13 cellular contexts compared by ENCODE assay signal in genomic region chr9:109856785-109857184, GRCh38.
DNase-seq lines count a peak whose midpoint lies in the region; ATAC-seq, FAIRE-seq and TF ChIP-seq lines count a peak whose summit lies in the region.
"Had no signal": no experiment of that assay in that cellular context is flagged by ENCODE, and none has a peak within 500 bp of the region (broad histone marks: within the 10 kb centered on the region; RNA-seq: fewer than 3 reads in every experiment).

No MANE protein-coding gene starts in this region.

- CTCF ChIA-PET in WTC11 (lab: Charles Lee), result interaction anchor here (1.9 kb wide), 1 partner anchor 39 kb away, joined by 5 read pairs; no protein-coding TSS in a partner anchor

- peaks cover 10% of the 10 kb centered on the region for H3K4me1 Mint-ChIP-seq in WTC11

- intact Hi-C loops in Right ventricle myocardium inferior (cut with DNase I) (no loop called here), mucosa of descending colon (cut with DNase I, micrococcal nuclease) (no loop called here), pancreas (cut with DNase I) (loop anchor here in 1 of 3 donors (10.0 kb wide), 1 partner anchor 62 kb away; no protein-coding TSS in a partner anchor)

- H3K4me1 ChIP-seq in mucosa of descending colon (ENCODE audit: low read depth) (no peaks in the 10 kb centered on the region), pancreas (no peaks in the 10 kb centered on the region)

- 0 out of 2 replicates have a peak, but pooled peaks cover 3% of the 10 kb centered on the region for H3K9me3 Mint-ChIP-seq in WTC11

- no peak for FAIRE-seq in pancreas (lab: Jason Lieb, UNC)
- FAIRE-seq: A204.1 had no signal

- no peaks in the 10 kb centered on the region for H3K27me3 Mint-ChIP-seq in WTC11 (ENCODE audit: low read depth)

- TF ChIP-seq CTCF in WTC11 (IDR thresholded peaks at IDR 0.05) (no peak), mucosa of descending colon (IDR thresholded peaks at IDR 0.05) (no peak), pancreas (IDR thresholded peaks at IDR 0.05) (no peak)

- WGBS in pancreas, 2 donors, result 61 to 73% methylated on average over 6 of the region's 6 CpGs

- no peaks in the 10 kb centered on the region for H3K36me3 ChIP-seq in mucosa of descending colon (ENCODE audit: low read depth)
- H3K36me3 ChIP-seq in pancreas, result no peaks in the 10 kb centered on the region

- no peak overlapping the region for H3K27ac ChIP-seq in pancreas
- H3K27ac ChIP-seq: HL-60 had no signal

- ATAC-seq in WTC11 (peak; percentile 92), Right ventricle myocardium inferior (peak; percentile 99), mucosa of descending colon (peak; percentile 21), pancreas (no peak), GM18873 (IDR thresholded peaks at IDR 0.05; ENCODE audit: low FRiP score, unreplicated experiment) (no peak)

- no peaks in the 10 kb centered on the region for H3K27me3 ChIP-seq in pancreas

- peak overlapping the region; percentile 54; the same call in 1 of the 2 replicates for H3K27ac Mint-ChIP-seq in WTC11

- H3K4me3 ChIP-seq in mucosa of descending colon, result no peak overlapping the region
- no peak overlapping the region for H3K4me3 ChIP-seq in pancreas

- no peaks in the 10 kb centered on the region for H3K36me3 Mint-ChIP-seq in WTC11

- DNase-seq in AG08395 (ENCODE audit: low spot score), result peak; percentile 50
- peak; percentile 15 for DNase-seq in WTC11 (ENCODE audit: low spot score)
- DNase-seq in Right ventricle myocardium inferior (ENCODE audit: missing footprints), result peak; percentile 88
- no peak for DNase-seq in mucosa of descending colon
- no peak for DNase-seq in DMS 273 (lab: John Stamatoyannopoulos, UW; ENCODE audit: unreplicated experiment)
- no peak for DNase-seq in UCSD-AML1 (lab: John Stamatoyannopoulos, UW; ENCODE audit: unreplicated experiment)
- no peak for DNase-seq in pancreas
- DNase-seq: dermis blood vessel endothelial cell, HCEC 1CT, NCI-H1694 treated with DMSO at 0.1 percent for 48 hours had no signal

- POLR2A ChIA-PET in WTC11 (lab: Charles Lee), result no interaction called here

- H3K4me3 Mint-ChIP-seq in WTC11, result no peak overlapping the region

- H3K9me3 ChIP-seq in mucosa of descending colon (no peaks in the 10 kb centered on the region), pancreas (no peaks in the 10 kb centered on the region)

TF ChIP-seq in WTC11, 78 proteins besides CTCF, POLR2A, EP300 and RAD21:
- peak; percentile 53 for TF ChIP-seq NFYB (CRISPR knock-in tag; conservative IDR thresholded peaks at IDR 0.05; ENCODE audit: low read depth)
- no peak for TF ChIP-seq TCF7 (CRISPR knock-in tag; IDR thresholded peaks at IDR 0.05; ENCODE audit: low read depth)
- TF ChIP-seq, protein P1, sequence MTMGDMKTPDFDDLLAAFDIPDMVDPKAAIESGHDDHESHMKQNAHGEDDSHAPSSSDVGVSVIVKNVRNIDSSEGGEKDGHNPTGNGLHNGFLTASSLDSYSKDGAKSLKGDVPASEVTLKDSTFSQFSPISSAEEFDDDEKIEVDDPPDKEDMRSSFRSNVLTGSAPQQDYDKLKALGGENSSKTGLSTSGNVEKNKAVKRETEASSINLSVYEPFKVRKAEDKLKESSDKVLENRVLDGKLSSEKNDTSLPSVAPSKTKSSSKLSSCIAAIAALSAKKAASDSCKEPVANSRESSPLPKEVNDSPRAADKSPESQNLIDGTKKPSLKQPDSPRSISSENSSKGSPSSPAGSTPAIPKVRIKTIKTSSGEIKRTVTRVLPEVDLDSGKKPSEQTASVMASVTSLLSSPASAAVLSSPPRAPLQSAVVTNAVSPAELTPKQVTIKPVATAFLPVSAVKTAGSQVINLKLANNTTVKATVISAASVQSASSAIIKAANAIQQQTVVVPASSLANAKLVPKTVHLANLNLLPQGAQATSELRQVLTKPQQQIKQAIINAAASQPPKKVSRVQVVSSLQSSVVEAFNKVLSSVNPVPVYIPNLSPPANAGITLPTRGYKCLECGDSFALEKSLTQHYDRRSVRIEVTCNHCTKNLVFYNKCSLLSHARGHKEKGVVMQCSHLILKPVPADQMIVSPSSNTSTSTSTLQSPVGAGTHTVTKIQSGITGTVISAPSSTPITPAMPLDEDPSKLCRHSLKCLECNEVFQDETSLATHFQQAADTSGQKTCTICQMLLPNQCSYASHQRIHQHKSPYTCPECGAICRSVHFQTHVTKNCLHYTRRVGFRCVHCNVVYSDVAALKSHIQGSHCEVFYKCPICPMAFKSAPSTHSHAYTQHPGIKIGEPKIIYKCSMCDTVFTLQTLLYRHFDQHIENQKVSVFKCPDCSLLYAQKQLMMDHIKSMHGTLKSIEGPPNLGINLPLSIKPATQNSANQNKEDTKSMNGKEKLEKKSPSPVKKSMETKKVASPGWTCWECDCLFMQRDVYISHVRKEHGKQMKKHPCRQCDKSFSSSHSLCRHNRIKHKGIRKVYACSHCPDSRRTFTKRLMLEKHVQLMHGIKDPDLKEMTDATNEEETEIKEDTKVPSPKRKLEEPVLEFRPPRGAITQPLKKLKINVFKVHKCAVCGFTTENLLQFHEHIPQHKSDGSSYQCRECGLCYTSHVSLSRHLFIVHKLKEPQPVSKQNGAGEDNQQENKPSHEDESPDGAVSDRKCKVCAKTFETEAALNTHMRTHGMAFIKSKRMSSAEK (CRISPR knock-in tag; IDR thresholded peaks at IDR 0.05; ENCODE audit: borderline replicate concordance), result no peak
- TF ChIP-seq, protein P2, sequence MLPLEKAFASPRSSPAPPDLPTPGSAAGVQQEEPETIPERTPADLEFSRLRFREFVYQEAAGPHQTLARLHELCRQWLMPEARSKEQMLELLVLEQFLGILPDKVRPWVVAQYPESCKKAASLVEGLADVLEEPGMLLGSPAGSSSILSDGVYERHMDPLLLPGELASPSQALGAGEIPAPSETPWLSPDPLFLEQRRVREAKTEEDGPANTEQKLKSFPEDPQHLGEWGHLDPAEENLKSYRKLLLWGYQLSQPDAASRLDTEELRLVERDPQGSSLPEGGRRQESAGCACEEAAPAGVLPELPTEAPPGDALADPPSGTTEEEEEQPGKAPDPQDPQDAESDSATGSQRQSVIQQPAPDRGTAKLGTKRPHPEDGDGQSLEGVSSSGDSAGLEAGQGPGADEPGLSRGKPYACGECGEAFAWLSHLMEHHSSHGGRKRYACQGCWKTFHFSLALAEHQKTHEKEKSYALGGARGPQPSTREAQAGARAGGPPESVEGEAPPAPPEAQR (CRISPR knock-in tag; IDR thresholded peaks at IDR 0.05), result no peak

Comparison
In these comparisons a context has a peak if more than half of its experiments do, and no peak if none do; other contexts are left out.
1. DNase-seq: peak in AG08395 (single experiment), WTC11 (single experiment) and Right ventricle myocardium inferior (single experiment); none in mucosa of descending colon (0 of 3), DMS 273 (single experiment), UCSD-AML1 (single experiment) and pancreas (0 of 6).
2. ATAC-seq: peak in WTC11 (single experiment), Right ventricle myocardium inferior (single experiment) and mucosa of descending colon (single experiment); none in pancreas (0 of 4) and GM18873 (single experiment).